ENCODE assay signal across 8 cellular contexts in the genomic region with DNA sequence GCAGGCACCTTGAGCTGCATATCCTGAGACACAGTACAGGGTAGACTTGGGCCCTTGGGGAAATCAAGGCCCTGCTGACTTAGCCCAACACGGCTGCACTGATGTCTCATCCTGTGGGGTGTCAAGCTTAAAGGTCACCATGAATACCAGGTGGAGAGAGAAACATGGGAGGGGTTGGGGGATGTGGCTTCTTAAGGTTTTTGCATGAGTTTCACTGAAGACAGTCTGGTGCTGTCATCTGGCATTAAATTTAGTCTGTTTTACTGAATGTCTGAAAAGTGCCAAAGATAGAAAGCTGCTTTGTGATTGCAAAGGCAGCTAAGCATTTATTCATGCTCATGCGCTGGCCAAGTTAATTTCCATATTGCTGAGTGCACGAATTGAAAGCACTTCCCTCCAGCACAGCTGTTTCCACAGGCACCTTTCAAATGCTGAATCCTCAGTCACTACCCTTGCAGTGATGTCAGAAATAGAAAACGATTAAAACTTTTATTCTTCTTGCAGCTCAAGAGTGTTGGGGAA.
DNase-seq lines count a peak whose midpoint lies in the region; ATAC-seq and TF ChIP-seq lines count a peak whose summit lies in the region.

No MANE protein-coding gene starts in this region.

- WGBS in psoas muscle, 3 donors, result 8 to 23% (median 10%) methylated on average over 4 of the region's 4 CpGs

- H3K9me3 ChIP-seq in DND-41 (ENCODE audit: insufficient read depth, low read length, severe bottlenecking) (no peaks in the 10 kb centered on the region), psoas muscle (no peaks in the 10 kb centered on the region)

- no peaks in the 10 kb centered on the region for H3K27me3 Mint-ChIP-seq in activated naive CD8-positive, alpha-beta T cell treated with anti-CD3 and anti-CD28 coated beads, Interleukin-2, amount 10 ng/mL, durations not matched to agents 7 days and 5 days
- H3K27me3 Mint-ChIP-seq in immature natural killer cell (ENCODE audit: low read depth in 3 of 3), result peaks cover 2 to 3% (median 2%) of the 10 kb centered on the region in 3 donors

- intact Hi-C loops in psoas muscle (cut with DNase I), result no loop called here

- H3K9ac ChIP-seq in DND-41 (ENCODE audit: low read depth, low read length), result no peak overlapping the region

- POLR2A ChIA-PET in activated naive CD8-positive, alpha-beta T cell treated with anti-CD3 and anti-CD28 coated beads, Interleukin-2, amount 10 ng/mL, durations not matched to agents 7 days and 5 days (lab: Charles Lee), result interaction anchor here (1.2 kb wide), 1 partner anchor 14 kb away, joined by 4 read pairs; no protein-coding TSS in a partner anchor

- no peak overlapping the region for H3K4me2 ChIP-seq in DND-41 (ENCODE audit: insufficient read depth, low read length)

- no peak overlapping the region for H3K27ac ChIP-seq in DND-41 (ENCODE audit: low read length)
- no peak overlapping the region for H3K27ac ChIP-seq in psoas muscle

- H3K4me1 ChIP-seq in DND-41 (ENCODE audit: insufficient read depth, low read length) (no peaks in the 10 kb centered on the region), psoas muscle (peaks cover 7% of the 10 kb centered on the region)

- DNase-seq in DND-41 (no peak), psoas muscle (no peak), SKM-1 (lab: John Stamatoyannopoulos, UW; ENCODE audit: unreplicated experiment) (no peak), NOMO-1 treated with dmso at 0.1 percent for 144 hours (lab: John Stamatoyannopoulos, UW; ENCODE audit: unreplicated experiment) (no peak), immature natural killer cell (no peak)
- no peak for DNase-seq in activated naive CD8-positive, alpha-beta T cell treated with anti-CD3 and anti-CD28 coated beads, Interleukin-2, amount 10 ng/mL, durations not matched to agents 7 days and 5 days

- H3K4me3 Mint-ChIP-seq in activated naive CD8-positive, alpha-beta T cell treated with anti-CD3 and anti-CD28 coated beads, Interleukin-2, amount 10 ng/mL, durations not matched to agents 7 days and 5 days, result peak overlapping the region; percentile 9
- H3K4me3 Mint-ChIP-seq in immature natural killer cell, result no peak overlapping the region

- no peaks in the 10 kb centered on the region; the same call in 1 of the 2 replicates for H4K20me1 ChIP-seq in DND-41 (ENCODE audit: insufficient read depth, low read length)

- no peaks in the 10 kb centered on the region for H3K79me2 ChIP-seq in DND-41 (ENCODE audit: insufficient read depth, low read length)

- no peaks in the 10 kb centered on the region for H3K9me3 Mint-ChIP-seq in activated naive CD8-positive, alpha-beta T cell treated with anti-CD3 and anti-CD28 coated beads, Interleukin-2, amount 10 ng/mL, durations not matched to agents 7 days and 5 days
- H3K9me3 Mint-ChIP-seq in immature natural killer cell, result no peaks in the 10 kb centered on the region

- peaks cover 13% of the 10 kb centered on the region for H3K36me3 Mint-ChIP-seq in activated naive CD8-positive, alpha-beta T cell treated with anti-CD3 and anti-CD28 coated beads, Interleukin-2, amount 10 ng/mL, durations not matched to agents 7 days and 5 days
- peaks cover 1 to 5% (median 4%) of the 10 kb centered on the region in 3 donors for H3K36me3 Mint-ChIP-seq in immature natural killer cell

- no peak overlapping the region for H2AFZ ChIP-seq in DND-41 (ENCODE audit: low read depth, low read length)

- H3K4me1 Mint-ChIP-seq in activated naive CD8-positive, alpha-beta T cell treated with anti-CD3 and anti-CD28 coated beads, Interleukin-2, amount 10 ng/mL, durations not matched to agents 7 days and 5 days, result peaks cover 31% of the 10 kb centered on the region
- peaks cover 10 to 34% of the 10 kb centered on the region in 2 donors for H3K4me1 Mint-ChIP-seq in immature natural killer cell

- peak; percentile 29; the same call in 1 of the 3 replicates for ATAC-seq in DND-41 (ENCODE audit: insufficient read depth, low read depth)
- ATAC-seq in GM19455 (IDR thresholded peaks at IDR 0.05; ENCODE audit: unreplicated experiment), result peak; percentile 96
- peak; percentile 96 for ATAC-seq in HG03432 (IDR thresholded peaks at IDR 0.05; ENCODE audit: unreplicated experiment)
- peak; percentile 67 for ATAC-seq in activated naive CD8-positive, alpha-beta T cell treated with anti-CD3 and anti-CD28 coated beads, Interleukin-2, amount 10 ng/mL, durations not matched to agents 7 days and 5 days (ENCODE audit: low read depth)
- ATAC-seq in psoas muscle, result peak in 3 of 4 donors; percentile 55 to 65 (median 56)

- H3K36me3 ChIP-seq in DND-41 (ENCODE audit: insufficient read depth, low read length) (no peaks in the 10 kb centered on the region), psoas muscle (ENCODE audit: insufficient read depth in 1 of 2, low read depth in 1 of 2) (no peaks in the 10 kb centered on the region)

- peak overlapping the region; percentile 65 for H3K27ac Mint-ChIP-seq in activated naive CD8-positive, alpha-beta T cell treated with anti-CD3 and anti-CD28 coated beads, Interleukin-2, amount 10 ng/mL, durations not matched to agents 7 days and 5 days
- H3K27ac Mint-ChIP-seq in immature natural killer cell, result peak overlapping the region in 2 of 6 donors; percentile 4 to 22

- no peaks in the 10 kb centered on the region for H3K27me3 ChIP-seq in DND-41 (ENCODE audit: insufficient read depth, low read length, poor library complexity)
- no peaks in the 10 kb centered on the region for H3K27me3 ChIP-seq in psoas muscle (ENCODE audit: insufficient read depth in 3 of 3, low read length in 2 of 3)

- H3K4me3 ChIP-seq in DND-41 (ENCODE audit: low read depth in 1 of 2, low read length in 2 of 2), result no peak overlapping the region
- no peak overlapping the region for H3K4me3 ChIP-seq in psoas muscle

- no peak for TF ChIP-seq CTCF in DND-41 (IDR thresholded peaks at IDR 0.05; ENCODE audit: borderline replicate concordance, extremely low read depth, low read length, poor library complexity, severe bottlenecking)
- no peak for TF ChIP-seq CTCF in psoas muscle (IDR thresholded peaks at IDR 0.05)

Comparison
In these comparisons a context has a peak if more than half of its experiments do, and no peak if none do; other contexts are left out.
1. ATAC-seq: peak in every context shown above with its lines; median percentile 96 in GM19455; 96 in HG03432; 67 in activated naive CD8-positive, alpha-beta T cell treated with anti-CD3 and anti-CD28 coated beads, Interleukin-2, amount 10 ng/mL, durations not matched to agents 7 days and 5 days; 56 in psoas muscle; 29 in DND-41.